ENCODE assay signal across 24 cellular contexts in the genomic region with DNA sequence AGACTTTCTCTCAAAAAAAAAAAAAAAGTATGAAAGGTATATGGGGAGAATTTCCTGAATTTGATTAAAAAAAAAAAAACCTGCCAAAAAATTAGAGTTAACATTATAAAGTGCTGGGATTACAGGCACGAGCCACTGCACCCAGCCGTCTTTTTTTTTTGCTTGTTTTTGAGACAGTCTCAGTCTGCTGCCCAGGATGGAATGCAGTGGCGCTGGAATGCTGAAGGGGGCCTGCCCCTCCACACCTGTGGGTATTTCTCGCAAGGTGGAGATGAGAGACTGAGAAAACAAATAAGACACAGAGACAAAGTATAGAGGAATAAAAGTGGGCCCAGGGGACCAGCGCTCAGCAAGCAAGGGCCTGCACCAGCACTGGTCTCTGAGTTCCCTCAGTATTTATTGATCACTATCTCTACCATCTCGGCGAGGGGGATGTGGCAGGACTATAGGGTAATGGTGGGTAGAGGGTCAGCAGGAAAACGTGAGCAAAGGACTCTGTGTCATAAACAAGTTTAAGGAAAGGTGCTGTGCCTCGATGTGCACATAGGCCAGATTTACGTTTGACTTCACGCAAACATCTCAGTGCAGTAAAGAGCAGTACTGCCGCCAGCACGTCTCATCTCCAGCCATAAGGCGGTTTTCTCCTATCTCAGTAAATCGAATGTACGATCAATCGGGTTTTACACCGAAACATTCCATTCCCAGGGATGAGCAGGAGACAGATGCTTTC.
"Had no signal": no experiment of that assay in that cellular context is flagged by ENCODE, and none has a peak within 500 bp of the region (broad histone marks: within the 10 kb centered on the region; RNA-seq: fewer than 3 reads in every experiment).

No MANE protein-coding gene starts in this region.

- H3K9me3 Mint-ChIP-seq: natural killer cell treated with Interleukin-12 subunit alpha and Interleukin-12 subunit beta and Interleukin-15 and Interleukin-18, amount 100 ng/mL, for 72 hours had no signal

- H3K4me1 ChIP-seq: gastrocnemius medialis, lower lobe of right lung, parathyroid adenoma, prostate gland had no signal

- H3K36me3 ChIP-seq: gastrocnemius medialis, heart right ventricle, left lung, lower lobe of right lung, prostate gland, spleen, stomach, thoracic aorta had no signal

- H3K9me3 ChIP-seq: gastrocnemius medialis, heart right ventricle, left lung, lower lobe of right lung, prostate gland, stomach, thoracic aorta had no signal

- H3K27ac Mint-ChIP-seq: memory B cell; natural killer cell treated with Interleukin-12 subunit alpha and Interleukin-12 subunit beta and Interleukin-15 and Interleukin-18, amount 100 ng/mL, for 72 hours; stimulated activated naive B cell treated with anti-CD40 and anti-IgM and Interleukin-4, amounts not matched to agents 10 μg/mL and 1 μg/mL and 100 μg/mL, for 72 hours had no signal

- H3K27me3 ChIP-seq: dorsolateral prefrontal cortex, gastrocnemius medialis, left lung, spleen, stomach had no signal

- H3K27me3 Mint-ChIP-seq: memory B cell; stimulated activated naive B cell treated with anti-CD40 and anti-IgM and Interleukin-4, amounts not matched to agents 10 μg/mL and 1 μg/mL and 100 μg/mL, for 72 hours had no signal

- H3K4me3 ChIP-seq: dorsolateral prefrontal cortex, gastrocnemius medialis, heart right ventricle, left lung, lower lobe of right lung, prostate gland, spleen, stomach, thoracic aorta had no signal

- H3K4me3 Mint-ChIP-seq: memory B cell; natural killer cell treated with Interleukin-12 subunit alpha and Interleukin-12 subunit beta and Interleukin-15 and Interleukin-18, amount 100 ng/mL, for 72 hours; stimulated activated naive B cell treated with anti-CD40 and anti-IgM and Interleukin-4, amounts not matched to agents 10 μg/mL and 1 μg/mL and 100 μg/mL, for 72 hours had no signal

- DNase-seq: cortex of kidney; dorsolateral prefrontal cortex; effector CD8-positive, alpha-beta T cell; gastrocnemius medialis; heart right ventricle; hypothalamus; left lung; lower lobe of right lung; midbrain; spleen; stimulated activated CD4-positive, alpha-beta T cell treated with anti-CD3 and anti-CD28 coated beads, Interleukin-15, amount 100 ng/mL, for 24 hours; stimulated activated CD4-positive, alpha-beta T cell treated with anti-CD3 and anti-CD28 coated beads, Interleukin-1b, Interleukin-23, amount 100 ng/mL, for 48 hours; stimulated activated CD4-positive, alpha-beta T cell treated with anti-CD3 and anti-CD28 coated beads, Interleukin-4, amount 100 ng/mL, for 24 hours; stimulated activated naive B cell treated with anti-CD40 and anti-IgM and Interleukin-4, amounts not matched to agents 10 μg/mL and 1 μg/mL and 100 μg/mL, for 72 hours; stomach; substantia nigra; trophoblast cell had no signal

- H3K36me3 Mint-ChIP-seq: natural killer cell treated with Interleukin-12 subunit alpha and Interleukin-12 subunit beta and Interleukin-15 and Interleukin-18, amount 100 ng/mL, for 72 hours; stimulated activated naive B cell treated with anti-CD40 and anti-IgM and Interleukin-4, amounts not matched to agents 10 μg/mL and 1 μg/mL and 100 μg/mL, for 72 hours had no signal

- ATAC-seq: esophagus mucosa; gastrocnemius medialis; heart right ventricle; left lung; lower lobe of right lung; natural killer cell treated with Interleukin-12 subunit alpha and Interleukin-12 subunit beta and Interleukin-15 and Interleukin-18, amount 100 ng/mL, for 72 hours; sciatic nerve; stimulated activated naive B cell treated with anti-CD40 and anti-IgM and Interleukin-4, amounts not matched to agents 10 μg/mL and 1 μg/mL and 100 μg/mL, for 72 hours had no signal

- H3K27ac ChIP-seq: dorsolateral prefrontal cortex, gastrocnemius medialis, heart right ventricle, left lung, lower lobe of right lung, parathyroid adenoma, prostate gland, spleen, stomach, thoracic aorta had no signal
